ENCODE assay signal across 21 cellular contexts in the genomic region with DNA sequence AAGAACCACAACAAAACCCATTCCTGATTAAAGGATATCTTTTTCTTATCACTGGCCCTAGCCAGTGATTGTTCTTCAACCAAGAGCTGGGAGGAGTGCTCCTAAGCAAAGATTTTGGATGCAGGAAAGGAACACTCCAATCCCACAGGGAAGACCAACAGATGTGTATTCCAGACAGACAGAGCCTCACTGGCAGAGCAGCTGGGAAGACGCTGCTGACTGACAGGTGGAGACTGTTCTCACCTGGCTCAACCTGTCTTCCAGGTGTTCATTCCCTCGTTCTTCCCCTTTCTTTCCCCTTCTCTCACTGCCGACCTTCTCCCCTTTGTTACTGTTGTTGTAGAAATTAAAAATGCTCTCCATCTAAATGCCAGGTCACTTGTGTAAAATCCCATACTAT.
"Had no signal": no experiment of that assay in that cellular context is flagged by ENCODE, and none has a peak within 500 bp of the region (broad histone marks: within the 10 kb centered on the region; RNA-seq: fewer than 3 reads in every experiment).

No MANE protein-coding gene starts in this region.

- H3K4me1 Mint-ChIP-seq: mesothelial cell of epicardium; naive thymus-derived CD4-positive, alpha-beta T cell; stimulated activated effector memory CD8-positive, alpha-beta T cell treated with anti-CD3 and anti-CD28 coated beads, Interleukin-12 subunit alpha, Interleukin-12 subunit beta, amount 100 ng/mL, for 72 hours had no signal

- DNase-seq: dorsolateral prefrontal cortex; effector CD4-positive, alpha-beta T cell; left cardiac atrium; left lung; mesenchymal stem cell; mucosa of descending colon; naive thymus-derived CD4-positive, alpha-beta T cell; right cardiac atrium; sigmoid colon; stimulated activated CD4-positive, alpha-beta T cell treated with anti-CD3 and anti-CD28 coated beads, Interleukin-2, amount 100 ng/mL, for 24 hours; stimulated activated CD4-positive, alpha-beta T cell treated with anti-CD3 and anti-CD28 coated beads, Interleukin-4, amount 100 ng/mL, for 24 hours; stimulated activated naive CD4-positive, alpha-beta T cell treated with Interleukin-2 at 50 U/mL for 16 hours; stomach; testis; tibial artery had no signal

- ATAC-seq: left cardiac atrium; left lung; mucosa of descending colon; naive thymus-derived CD4-positive, alpha-beta T cell; right cardiac atrium; stimulated activated effector memory CD8-positive, alpha-beta T cell treated with anti-CD3 and anti-CD28 coated beads, Interleukin-12 subunit alpha, Interleukin-12 subunit beta, amount 100 ng/mL, for 72 hours had no signal

- H3K36me3 Mint-ChIP-seq: mesothelial cell of epicardium; neural progenitor cell; stimulated activated effector memory CD8-positive, alpha-beta T cell treated with anti-CD3 and anti-CD28 coated beads, Interleukin-12 subunit alpha, Interleukin-12 subunit beta, amount 100 ng/mL, for 72 hours had no signal

- H3K4me3 ChIP-seq: dorsolateral prefrontal cortex, left lung, mucosa of descending colon, neural progenitor cell, prostate gland, sigmoid colon, stomach, testis, tibial artery had no signal

- H3K9me3 ChIP-seq: prostate gland, testis, tibial artery had no signal

- H3K27ac Mint-ChIP-seq: mesothelial cell of epicardium; naive thymus-derived CD4-positive, alpha-beta T cell; neural progenitor cell; stimulated activated effector memory CD8-positive, alpha-beta T cell treated with anti-CD3 and anti-CD28 coated beads, Interleukin-12 subunit alpha, Interleukin-12 subunit beta, amount 100 ng/mL, for 72 hours; type B pancreatic cell had no signal

- H3K27me3 ChIP-seq: left lung, neural progenitor cell, sigmoid colon, stomach, testis, tibial artery had no signal

- H3K27me3 Mint-ChIP-seq: type B pancreatic cell had no signal

- H3K27ac ChIP-seq: dorsolateral prefrontal cortex, left lung, neural progenitor cell, prostate gland, sigmoid colon, stomach, testis, tibial artery had no signal

- H3K36me3 ChIP-seq: left lung, neural progenitor cell, prostate gland, sigmoid colon, stomach, tibial artery had no signal

- H3K9me3 Mint-ChIP-seq: type B pancreatic cell had no signal

- H3K4me1 ChIP-seq: left lung, prostate gland, sigmoid colon, stomach, testis, tibial artery had no signal

- H3K4me3 Mint-ChIP-seq: mesothelial cell of epicardium; naive thymus-derived CD4-positive, alpha-beta T cell; nephron; neural progenitor cell; stimulated activated effector memory CD8-positive, alpha-beta T cell treated with anti-CD3 and anti-CD28 coated beads, Interleukin-12 subunit alpha, Interleukin-12 subunit beta, amount 100 ng/mL, for 72 hours; type B pancreatic cell had no signal
